9 cellular contexts compared by ENCODE assay signal in genomic region chr3:134212898-134213665, GRCh38. TPM values are rescaled to one million over a fixed set of nuclear protein-coding genes. Genes with fewer than 3 reads are reported as not detected.
DNase-seq lines count a peak whose midpoint lies in the region; ATAC-seq and TF ChIP-seq lines count a peak whose summit lies in the region.
"Had no signal": no experiment of that assay in that cellular context is flagged by ENCODE, and none has a peak within 500 bp of the region (broad histone marks: within the 10 kb centered on the region; RNA-seq: fewer than 3 reads in every experiment).

No MANE protein-coding gene starts in this region.

- no peaks in the 10 kb centered on the region for H3K4me1 ChIP-seq in PC-9 (replicated peaks; ENCODE audit: insufficient read depth)
- peaks cover 2% of the 10 kb centered on the region for H3K4me1 ChIP-seq in fibroblast of lung (ENCODE audit: control insufficient read depth, extremely low read depth, insufficient read depth, low read length)

- H3K4me3 ChIP-seq in PC-9 (no peak overlapping the region), fibroblast of lung (replicated peaks in 1 of 4; ENCODE audit: control extremely low read depth in 1 of 4, insufficient read depth in 1 of 4, low read depth in 3 of 4, low read length in 4 of 4) (no peak overlapping the region)

- H2AFZ ChIP-seq in PC-9 (no peak overlapping the region), fibroblast of lung (ENCODE audit: low read length) (no peak overlapping the region)

- no peak overlapping the region for H3K27ac Mint-ChIP-seq in activated T-cell treated with anti-CD3 and anti-CD28 coated beads, Interleukin-2, amount 50 U/mL, for 24 hours
- H3K27ac Mint-ChIP-seq in neural crest cell (ENCODE audit: unreplicated experiment) = no peak overlapping the region
- H3K27ac Mint-ChIP-seq: activated naive CD8-positive, alpha-beta T cell had no signal

- no peaks in the 10 kb centered on the region for H3K27me3 Mint-ChIP-seq in activated T-cell treated with anti-CD3 and anti-CD28 coated beads, Interleukin-2, amount 50 U/mL, for 24 hours
- H3K27me3 Mint-ChIP-seq in neural crest cell (ENCODE audit: low read depth) = no peaks in the 10 kb centered on the region
- H3K27me3 Mint-ChIP-seq: activated naive CD8-positive, alpha-beta T cell had no signal

- TF ChIP-seq CTCF in PC-9 (conservative IDR thresholded peaks at IDR 0.05) (peak; percentile 95), fibroblast of lung (conservative IDR thresholded peaks at IDR 0.05 in 1 of 2, IDR thresholded peaks at IDR 0.05 in 1 of 2; ENCODE audit: low read depth in 1 of 2, low read length in 2 of 2) (peak; percentile 99), neural crest cell (conservative IDR thresholded peaks at IDR 0.05) (peak; percentile 95)

- H3K9me3 Mint-ChIP-seq in activated T-cell treated with anti-CD3 and anti-CD28 coated beads, Interleukin-2, amount 50 U/mL, for 24 hours = no peaks in the 10 kb centered on the region
- H3K9me3 Mint-ChIP-seq in neural crest cell = no peaks in the 10 kb centered on the region

- ATAC-seq in GM21367 (IDR thresholded peaks at IDR 0.05; ENCODE audit: unreplicated experiment) = peak; percentile 76

- H3K4me1 Mint-ChIP-seq in activated T-cell treated with anti-CD3 and anti-CD28 coated beads, Interleukin-2, amount 50 U/mL, for 24 hours (ENCODE audit: low read depth) = peaks cover 32% of the 10 kb centered on the region
- H3K4me1 Mint-ChIP-seq in neural crest cell = peaks cover 5% of the 10 kb centered on the region

- POLR2A ChIA-PET in PC-9 (lab: Charles Lee; ENCODE audit: unreplicated experiment) = interaction anchor here (0.8 kb wide), 1 partner anchor 96 kb away, joined by 10 read pairs; no protein-coding TSS in a partner anchor

- H3K27ac ChIP-seq in PC-9 (no peak overlapping the region), fibroblast of lung (ENCODE audit: insufficient read depth, low read length) (no peak overlapping the region)

- H3K4me3 Mint-ChIP-seq in activated T-cell treated with anti-CD3 and anti-CD28 coated beads, Interleukin-2, amount 50 U/mL, for 24 hours = no peak overlapping the region
- no peak overlapping the region for H3K4me3 Mint-ChIP-seq in neural crest cell
- H3K4me3 Mint-ChIP-seq: activated naive CD8-positive, alpha-beta T cell had no signal

- H3F3A ChIP-seq in PC-9 (ENCODE audit: insufficient read depth, low read depth) = peaks cover 16% of the 10 kb centered on the region; the same call in 1 of the 2 replicates

- DNase-seq in COLO668 (lab: John Stamatoyannopoulos, UW; ENCODE audit: unreplicated experiment) (peak; percentile 66), HuH-7.5 (ENCODE audit: low spot score) (peak; percentile 33), PC-9 (peak; percentile 71 to 90), fibroblast of lung (ENCODE audit: low read depth in 2 of 2) (peak; percentile 55 to 78), neural crest cell (ENCODE audit: low read depth, low spot score) (peak; percentile 90), stromal cell of bone marrow (ENCODE audit: low read depth) (peak; percentile 43)
- peak; percentile 92 for DNase-seq in activated T-cell treated with anti-CD3 and anti-CD28 coated beads, Interleukin-2, amount 50 U/mL, for 24 hours

- H4K20me1 ChIP-seq in PC-9 (ENCODE audit: insufficient read depth) (peaks cover 26% of the 10 kb centered on the region; the same call in 1 of the 2 replicates), fibroblast of lung (ENCODE audit: control insufficient read depth, extremely low read depth, insufficient read depth, low read length) (no peaks in the 10 kb centered on the region)

- H3K27me3 ChIP-seq in PC-9 (ENCODE audit: insufficient read depth, low read depth) (no peaks in the 10 kb centered on the region), fibroblast of lung (ENCODE audit: control insufficient read depth, insufficient read depth, low read length) (no peaks in the 10 kb centered on the region)

- no peaks in the 10 kb centered on the region for H3K9me3 ChIP-seq in PC-9 (ENCODE audit: insufficient read depth, low read depth)
- no peaks in the 10 kb centered on the region for H3K9me3 ChIP-seq in fibroblast of lung (ENCODE audit: control insufficient read depth, insufficient read depth, low read depth, low read length)

- peaks cover 16% of the 10 kb centered on the region; the same call in 1 of the 2 replicates for H3K36me3 ChIP-seq in PC-9 (ENCODE audit: low read depth)
- peaks cover 4% of the 10 kb centered on the region for H3K36me3 ChIP-seq in fibroblast of lung (ENCODE audit: control insufficient read depth, insufficient read depth, low read length)

- H3K9me2 ChIP-seq in PC-9 (ENCODE audit: insufficient read depth) = no peaks in the 10 kb centered on the region

- CTCF ChIA-PET in PC-9 (lab: Charles Lee) = interaction anchor here (0.5 to 2.0 kb wide), 8 partner anchors 8 to 267 kb away, joined by 3 to 12 read pairs (median 6); no protein-coding TSS in a partner anchor

- H3K4me2 ChIP-seq in PC-9 (no peak overlapping the region), fibroblast of lung (ENCODE audit: extremely low read depth, insufficient read depth, low read length) (no peak overlapping the region)

- no TSS peak for BruUV-seq in PC-9 (replicated peaks; lab: Mats Ljungman, UMichigan)

- intact Hi-C loops in PC-9 (cut with micrococcal nuclease; ENCODE audit: unreplicated experiment) = loop anchor here (1.0 to 5.0 kb wide), 7 partner anchors 14 to 266 kb away; partner anchors contain the start of gene RYK

- H3K79me2 ChIP-seq in PC-9 (ENCODE audit: low read depth) (peaks cover 22% of the 10 kb centered on the region), fibroblast of lung (ENCODE audit: control insufficient read depth, insufficient read depth, low read length) (no peaks in the 10 kb centered on the region)

- no peak overlapping the region for H3K9ac ChIP-seq in fibroblast of lung (ENCODE audit: insufficient read depth, low read length)

- peaks cover 52% of the 10 kb centered on the region for H3K36me3 Mint-ChIP-seq in activated T-cell treated with anti-CD3 and anti-CD28 coated beads, Interleukin-2, amount 50 U/mL, for 24 hours (ENCODE audit: low read depth)
- peaks cover 5% of the 10 kb centered on the region for H3K36me3 Mint-ChIP-seq in neural crest cell (ENCODE audit: low read depth)

RNA-seq across cellular contexts. Expression of gene RYK, which starts 37.6 kb away (rescaled TPM):
- total RNA-seq in PC-9 (2021) (74.6 and 93.7 TPM in 2 replicates), fibroblast of lung (102 and 112 TPM in 2 replicates), neural crest cell (56.1 and 57.4 TPM in 2 replicates)
- polyA plus RNA-seq in fibroblast of lung = 40.5 and 60.6 TPM in 2 replicates
- 37.6 and 49.6 TPM in 2 replicates for polyA plus RNA-seq in fibroblast of lung (2012)
- polyA minus RNA-seq in fibroblast of lung (ENCODE audit: low replicate concordance) = 31.1 and 42.1 TPM in 2 replicates

Comparison
In these comparisons a context has a peak if more than half of its experiments do, and no peak if none do; other contexts are left out.
1. DNase-seq: peak in every context shown above with its lines; median percentile 92 in activated T-cell treated with anti-CD3 and anti-CD28 coated beads, Interleukin-2, amount 50 U/mL, for 24 hours; 90 in neural crest cell; 80 in PC-9; 66 in fibroblast of lung; 66 in COLO668; 43 in stromal cell of bone marrow; 33 in HuH-7.5.